8 cellular contexts compared by ENCODE assay signal in the genomic region with DNA sequence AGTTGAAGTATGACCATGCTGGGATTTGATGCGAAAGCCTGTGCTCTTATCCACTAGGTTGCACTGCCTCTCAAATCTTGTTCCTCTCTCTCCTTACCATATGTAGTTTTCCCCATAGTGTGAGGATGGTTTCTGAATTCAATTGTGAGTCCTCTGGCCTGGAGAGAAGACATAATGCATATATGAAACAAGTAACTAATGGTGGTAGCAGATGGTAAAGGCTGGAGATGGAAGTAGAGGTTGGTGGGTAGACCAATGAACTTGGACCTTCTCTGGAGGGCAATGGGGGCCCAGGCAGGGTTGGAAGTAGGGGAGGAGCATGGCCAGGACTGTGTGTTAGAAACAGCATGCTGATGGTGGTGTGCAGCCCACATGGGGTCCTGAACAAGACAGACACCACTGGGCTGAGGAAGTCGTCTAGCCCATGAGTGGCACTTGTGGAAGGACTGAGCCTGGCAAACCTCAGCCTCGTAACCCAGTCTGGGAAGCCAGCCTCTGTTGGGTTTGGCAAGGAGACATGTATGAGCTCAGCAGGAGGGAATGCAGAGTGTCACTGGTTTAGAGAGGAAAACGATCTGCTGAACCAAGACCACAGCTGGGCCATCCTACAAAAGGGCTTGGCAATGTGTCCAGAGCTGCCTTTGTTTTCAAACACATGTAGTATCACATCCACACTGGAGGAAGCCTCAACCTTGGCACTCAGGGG. TPM values are rescaled to one million over a fixed set of nuclear protein-coding genes. Genes with fewer than 3 reads are reported as not detected.
DNase-seq lines count a peak whose midpoint lies in the region; ATAC-seq and TF ChIP-seq lines count a peak whose summit lies in the region.

No MANE protein-coding gene starts in this region.

- H3K4me3 ChIP-seq in heart right ventricle (no peak overlapping the region), psoas muscle (no peak overlapping the region)

- 27 to 35% methylated on average over 4 of the region's 4 CpGs for WGBS in heart right ventricle, 2 donors
- whole genome bisulfite sequencing in psoas muscle, 3 donors, result 27 to 33% (median 29%) methylated on average over 4 of the region's 4 CpGs

- ATAC-seq in heart right ventricle (peak; percentile 72 to 93 (median 89)), psoas muscle (peak; percentile 95 to 98 (median 98)), GM19023 (IDR thresholded peaks at IDR 0.05; ENCODE audit: unreplicated experiment) (no peak), HG02763 (IDR thresholded peaks at IDR 0.05; ENCODE audit: unreplicated experiment) (no peak)

- H3K36me3 ChIP-seq in heart right ventricle (no peaks in the 10 kb centered on the region), psoas muscle (ENCODE audit: insufficient read depth in 1 of 2, low read depth in 1 of 2) (no peaks in the 10 kb centered on the region)

- H3K4me1 ChIP-seq in heart right ventricle (peaks cover 8 to 47% (median 30%) of the 10 kb centered on the region in 9 donors), psoas muscle (peaks cover 36% of the 10 kb centered on the region)

- H3K9me3 ChIP-seq in heart right ventricle (peaks cover 0 to 7% (median 3%) of the 10 kb centered on the region in 11 donors), psoas muscle (peaks cover 5% of the 10 kb centered on the region)

- H3K27me3 ChIP-seq in heart right ventricle (no peaks in the 10 kb centered on the region), psoas muscle (ENCODE audit: insufficient read depth in 3 of 3, low read length in 2 of 3) (no peaks in the 10 kb centered on the region)

- DNase-seq in EL (peak; percentile 97), amniotic epithelial cell (ENCODE audit: low read depth) (peak; percentile 93), heart right ventricle (peak; percentile 25 to 77), psoas muscle (peak; percentile 73 to 82), germinal center (ENCODE audit: low spot score) (no peak), NOMO-1 (lab: John Stamatoyannopoulos, UW; ENCODE audit: unreplicated experiment in 2 of 2) (no peak)

- intact Hi-C loops in heart right ventricle (cut with DNase I), result loop anchor here in 5 of 10 donors (1.0 to 10.0 kb wide), 7 partner anchors 36 to 1166 kb away; no protein-coding TSS in a partner anchor
- intact Hi-C loops in psoas muscle (cut with DNase I), result loop anchor here in 1 of 2 donors (5.0 kb wide), 2 partner anchors 124 to 139 kb away; no protein-coding TSS in a partner anchor

- TF ChIP-seq CTCF in heart right ventricle (IDR thresholded peaks at IDR 0.05) (no peak), psoas muscle (IDR thresholded peaks at IDR 0.05) (no peak)

- peak overlapping the region; percentile 32 to 86 (median 66) for H3K27ac ChIP-seq in heart right ventricle
- H3K27ac ChIP-seq in psoas muscle, result peak overlapping the region; percentile 65

RNA-seq across cellular contexts. Expression of gene LMCD1, which starts 18.5 kb away (rescaled TPM):
- 10 to 100 TPM; 28.2 to 75.7 (median 45.7) TPM for total RNA-seq in heart right ventricle
- polyA plus RNA-seq in heart right ventricle, result 100 to 1,000 TPM in 1 of 2 donors, 10 to 100 TPM in 1; 18.6 to 459 TPM
- total RNA-seq in psoas muscle, result 1,000 to 10,000 TPM in 1 of 4 donors, 100 to 1,000 TPM in 3; 340 to 1,074 (median 476) TPM
- polyA plus RNA-seq in psoas muscle, result 1,000 to 10,000 TPM in 1 of 3 donors, 100 to 1,000 TPM in 1, 10 to 100 TPM in 1; 83.0 to 1,120 (median 129) TPM

Comparison
In these comparisons a context has a peak if more than half of its experiments do, and no peak if none do; other contexts are left out.
1. DNase-seq: peak in EL (single experiment), amniotic epithelial cell (single experiment), heart right ventricle (2 of 2) and psoas muscle (2 of 2); none in germinal center (single experiment) and NOMO-1 (0 of 2).
2. ATAC-seq: peak in heart right ventricle (8 of 8) and psoas muscle (4 of 4); none in GM19023 (single experiment) and HG02763 (single experiment).
3. RNA of gene LMCD1, which starts 18.5 kb away (total RNA-seq): 340 to 1,074 TPM in psoas muscle; 28.2 to 75.7 TPM in heart right ventricle; every median in the first group is over 4 times any median in the second.